8 cellular contexts compared by ENCODE assay signal in the genomic region with DNA sequence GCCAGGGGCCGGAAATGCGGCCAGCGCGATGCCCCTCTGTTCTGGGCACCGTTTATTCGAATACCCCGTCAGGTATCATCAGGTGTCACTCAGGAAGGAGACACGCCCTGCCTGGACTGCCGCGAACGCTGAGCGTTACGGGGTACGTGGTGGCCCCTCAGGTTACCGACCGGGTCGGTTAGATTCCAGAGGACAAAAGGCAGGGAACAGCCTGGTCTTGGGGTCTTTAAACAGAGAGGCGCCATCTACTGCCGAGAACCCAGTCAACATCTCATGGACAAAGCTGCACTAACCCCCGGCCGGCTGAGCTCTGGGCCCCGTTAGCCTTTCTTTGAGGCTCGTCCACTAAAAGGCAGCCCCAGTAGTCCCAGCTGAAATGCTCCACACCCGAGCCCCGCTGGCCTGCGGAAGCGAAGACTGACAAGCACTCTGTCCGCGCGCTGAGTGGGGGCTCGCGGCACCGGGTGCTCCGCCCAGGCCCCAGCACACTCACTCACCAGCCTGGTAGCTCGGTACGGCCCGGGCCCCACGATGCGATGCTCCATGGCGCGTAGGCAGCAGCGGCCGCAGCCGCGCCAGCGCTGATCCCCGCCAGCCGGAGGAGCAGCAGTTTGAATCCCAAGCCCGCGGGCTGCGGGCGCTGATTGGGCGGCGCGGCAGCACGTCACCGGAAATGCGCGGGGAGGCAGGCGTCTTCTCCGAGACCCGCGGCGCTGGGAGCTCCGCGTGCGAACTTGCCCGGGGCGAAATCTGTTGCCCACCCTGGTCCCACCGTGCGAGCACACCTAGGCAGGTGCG. TPM values are rescaled to one million over a fixed set of nuclear protein-coding genes. Genes with fewer than 3 reads are reported as not detected.
DNase-seq lines count a peak whose midpoint lies in the region; ATAC-seq and TF ChIP-seq lines count a peak whose summit lies in the region.

DEPDC1B (minus strand) TSS at position 618 of the 798 bp plus-strand sequence; CDS start at position 545, 73 bp downstream.

- no peaks in the 10 kb centered on the region for H3K9me3 Mint-ChIP-seq in activated T-helper 17 cell treated with anti-CD3 and anti-CD28 coated beads, Interleukin-2, amount 50 U/mL, for 72 hours
- H3K9me3 Mint-ChIP-seq in nephron = no peaks in the 10 kb centered on the region

- POLR2A ChIA-PET in RWPE1 (lab: Yijun Ruan, JAX; ENCODE audit: low non-redundant PET) = interaction anchor here (0.6 to 0.7 kb wide), 3 partner anchors 10 to 479 kb away, joined by 3 read pairs; no protein-coding TSS in a partner anchor

- ATAC-seq in activated T-helper 17 cell treated with anti-CD3 and anti-CD28 coated beads, Interleukin-2, amount 50 U/mL, for 72 hours (replicated peaks) = peak; percentile 98
- peak; percentile 98 for ATAC-seq in stimulated activated naive CD8-positive, alpha-beta T cell treated with anti-CD3 and anti-CD28 coated beads, Interleukin-15, Interleukin-2, amounts not matched to agents 100 U/mL and 50 U/mL, for 24 hours

- H3K27ac ChIP-seq in RWPE1 = peak within 1 kb of the TSS; percentile 95

- peak; percentile 33; the same call in 1 of the 2 replicates for TF ChIP-seq CTCF in LNCAP (IDR thresholded peaks at IDR 0.05)
- TF ChIP-seq CTCF in RWPE1 (conservative IDR thresholded peaks at IDR 0.05; ENCODE audit: low read depth) = peak; percentile 58
- peak; percentile 27 to 49 (median 33) for TF ChIP-seq CTCF in nephron (IDR thresholded peaks at IDR 0.05; ENCODE audit: unreplicated experiment in 3 of 3)

- H3K27ac Mint-ChIP-seq in activated T-helper 17 cell treated with anti-CD3 and anti-CD28 coated beads, Interleukin-2, amount 50 U/mL, for 72 hours = peak within 1 kb of the TSS; percentile 80
- H3K27ac Mint-ChIP-seq in nephron = peak within 1 kb of the TSS; percentile 94 to 97 (median 96)

- peak within 1 kb of the TSS; percentile 93 for H3K4me3 Mint-ChIP-seq in activated T-helper 17 cell treated with anti-CD3 and anti-CD28 coated beads, Interleukin-2, amount 50 U/mL, for 72 hours
- H3K4me3 Mint-ChIP-seq in nephron = peak within 1 kb of the TSS; percentile 97 to 100 (median 99)

- peaks cover 8% of the 10 kb centered on the region for H3K4me1 Mint-ChIP-seq in activated T-helper 17 cell treated with anti-CD3 and anti-CD28 coated beads, Interleukin-2, amount 50 U/mL, for 72 hours
- peaks cover 33% of the 10 kb centered on the region for H3K4me1 Mint-ChIP-seq in nephron

- H3K36me3 ChIP-seq in ES-I3 (ENCODE audit: insufficient read depth, low read length) = no peaks in the 10 kb centered on the region

- peak; percentile 86 for DNase-seq in H4 (ENCODE audit: low spot score)
- DNase-seq in RWPE1 (ENCODE audit: low spot score) = peak; percentile 93
- peak; percentile 79 for DNase-seq in fibroblast of peridontal ligament (ENCODE audit: extremely low read depth)
- peak; percentile 91 for DNase-seq in stimulated activated naive CD8-positive, alpha-beta T cell treated with anti-CD3 and anti-CD28 coated beads, Interleukin-15, Interleukin-2, amounts not matched to agents 100 U/mL and 50 U/mL, for 24 hours

- H3K27me3 Mint-ChIP-seq in activated T-helper 17 cell treated with anti-CD3 and anti-CD28 coated beads, Interleukin-2, amount 50 U/mL, for 72 hours = no peaks in the 10 kb centered on the region
- peaks cover 9% of the 10 kb centered on the region for H3K27me3 Mint-ChIP-seq in nephron (ENCODE audit: low read depth)

- no peaks in the 10 kb centered on the region for H3K9me3 ChIP-seq in ES-I3 (ENCODE audit: control insufficient read depth, insufficient read depth, low read length)

- no peaks in the 10 kb centered on the region for H3K36me3 Mint-ChIP-seq in activated T-helper 17 cell treated with anti-CD3 and anti-CD28 coated beads, Interleukin-2, amount 50 U/mL, for 72 hours (ENCODE audit: low read depth)
- H3K36me3 Mint-ChIP-seq in nephron (ENCODE audit: low read depth) = peaks cover 10% of the 10 kb centered on the region

- CTCF ChIA-PET in RWPE1 (lab: Yijun Ruan, JAX) = interaction anchor here (0.6 to 1.3 kb wide), 12 partner anchors 9 to 959 kb away, joined by 3 to 5 read pairs (median 4); no protein-coding TSS in a partner anchor

- H3K9ac ChIP-seq in ES-I3 (ENCODE audit: low read depth, low read length) = peak within 1 kb of the TSS; percentile 90

- no peaks in the 10 kb centered on the region; the same call in 1 of the 2 replicates for H3K4me1 ChIP-seq in ES-I3 (ENCODE audit: insufficient read depth, low read length)

RNA-seq across cellular contexts. Expression of gene DEPDC1B, which starts in this region (rescaled TPM):
- 31.9 and 41.6 TPM in 2 replicates for total RNA-seq in H4 (2014; rRNA removed; shearing (Covaris generic))
- 10 to 100 TPM; 29.5 to 37.9 TPM for total RNA-seq in activated T-helper 17 cell treated with anti-CD3 and anti-CD28 coated beads, Interleukin-2, amount 50 U/mL, for 72 hours

Comparison
In these comparisons a context has a peak if more than half of its experiments do, and no peak if none do; other contexts are left out.
1. Peak in every context shown above with its lines: DNase-seq, ATAC-seq and H3K27ac ChIP-seq.